In the genomic region with DNA sequence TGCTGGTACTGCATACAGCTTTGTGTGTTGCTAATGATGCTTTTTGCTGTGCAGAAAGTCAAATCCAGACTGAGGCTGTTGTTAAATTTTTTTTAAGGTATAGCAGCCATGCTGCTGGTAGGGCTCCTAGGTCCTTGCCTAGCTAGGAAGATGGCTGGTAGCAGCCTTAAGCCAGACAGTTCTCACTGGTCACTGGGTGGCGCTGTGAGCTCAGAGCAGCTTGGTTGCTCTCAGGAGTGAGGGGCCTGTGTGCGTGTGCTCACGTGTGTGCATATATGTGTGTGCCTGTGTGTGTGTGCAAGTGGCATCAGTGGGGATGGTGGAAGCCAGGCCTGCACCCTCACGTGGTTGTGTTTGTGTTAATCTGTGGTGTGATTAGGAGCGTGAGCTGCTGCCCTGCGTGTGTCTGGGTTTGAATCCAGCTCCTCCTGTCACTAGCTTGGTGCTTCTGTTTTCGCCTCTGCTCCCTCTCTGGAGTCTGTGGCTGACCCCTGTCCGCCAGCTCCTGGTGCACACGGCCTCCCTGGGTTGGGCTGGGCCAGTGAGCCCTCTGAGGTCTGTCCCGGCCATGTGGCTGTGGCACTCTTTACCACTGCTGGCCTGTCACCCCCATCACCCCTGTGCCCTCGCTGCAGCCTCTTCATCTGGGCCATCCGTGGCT, we compare ENCODE assay signal across 16 cellular contexts. TPM values are rescaled to one million over a fixed set of nuclear protein-coding genes. Genes with fewer than 3 reads are reported as not detected.
DNase-seq lines count a peak whose midpoint lies in the region; ATAC-seq, FAIRE-seq and TF ChIP-seq lines count a peak whose summit lies in the region.
"Had no signal": no experiment of that assay in that cellular context is flagged by ENCODE, and none has a peak within 500 bp of the region (broad histone marks: within the 10 kb centered on the region; RNA-seq: fewer than 3 reads in every experiment).

No MANE protein-coding gene starts in this region.

- no peak overlapping the region for H3K4me2 ChIP-seq in K562 (ENCODE audit: insufficient read depth, low read length)

- no peaks in the 10 kb centered on the region for H3K79me2 ChIP-seq in K562 (ENCODE audit: control insufficient read depth, insufficient read depth, low read length)

- H3K9me3 ChIP-seq in K562 (replicated peaks; ENCODE audit: control insufficient read depth, insufficient read depth, low read depth, low read length) (peaks cover 6% of the 10 kb centered on the region), uterus (no peaks in the 10 kb centered on the region), gastroesophageal sphincter (no peaks in the 10 kb centered on the region)

- H3K4me3 Mint-ChIP-seq in activated T-cell treated with anti-CD3 and anti-CD28 coated beads, Interleukin-2, amount 50 U/mL, for 24 hours: no peak overlapping the region
- H3K4me3 Mint-ChIP-seq: activated B cell treated with CpG ODN at 0.5 μM for 24 hours, CD14-positive monocyte had no signal

- H3K36me3 ChIP-seq in K562 (ENCODE audit: control insufficient read depth, insufficient read depth, low read length) (no peaks in the 10 kb centered on the region), uterus (no peaks in the 10 kb centered on the region), gastroesophageal sphincter (no peaks in the 10 kb centered on the region)

- in situ Hi-C loops in K562 (cut with MboI): no loop called here

- no TSS peak for BruUV-seq in K562 (replicated peaks; lab: Mats Ljungman, UMichigan)

- CTCF ChIA-PET in K562 (lab: Yijun Ruan, JAX; ENCODE audit: low intra/inter-chr PET ratio): no interaction called here

- H3K4me1 ChIP-seq in K562 (replicated peaks in 1 of 2; ENCODE audit: control insufficient read depth in 2 of 2, insufficient read depth in 2 of 2, low read length in 2 of 2) (no peaks in the 10 kb centered on the region), uterus (no peaks in the 10 kb centered on the region), gastroesophageal sphincter (peaks cover 0 to 40% (median 9%) of the 10 kb centered on the region in 3 donors)

- TF ChIP-seq RAD21 in K562 (CRISPR knock-in tag; conservative IDR thresholded peaks at IDR 0.05 in 1 of 2, IDR thresholded peaks at IDR 0.05 in 1 of 2): 0 out of 4 replicates have a peak, but pooled peaks of 1 of the 2 experiments have one; percentile 21

- H3K4me3 ChIP-seq in HFF-Myc (replicated peaks; ENCODE audit: low read depth, low read length): no peak overlapping the region
- H3K4me3 ChIP-seq in K562: no peak overlapping the region
- H3K4me3 ChIP-seq in retinal pigment epithelial cell (ENCODE audit: low read length): no peak overlapping the region
- no peak overlapping the region for H3K4me3 ChIP-seq in uterus
- H3K4me3 ChIP-seq in gastroesophageal sphincter: no peak overlapping the region
- H3K4me3 ChIP-seq: skin epidermis had no signal

- H3K9me1 ChIP-seq in K562 (ENCODE audit: control insufficient read depth, insufficient read depth, low read length): no peaks in the 10 kb centered on the region

- TF ChIP-seq EP300 in K562 (IDR thresholded peaks at IDR 0.05; ENCODE audit: low read length) (no peak), gastroesophageal sphincter (IDR thresholded peaks at IDR 0.05) (no peak)

- H3K4me1 Mint-ChIP-seq in activated T-cell treated with anti-CD3 and anti-CD28 coated beads, Interleukin-2, amount 50 U/mL, for 24 hours (ENCODE audit: low read depth): no peaks in the 10 kb centered on the region
- H3K4me1 Mint-ChIP-seq: activated B cell treated with CpG ODN at 0.5 μM for 24 hours, CD14-positive monocyte had no signal

- peaks cover 0 to 60% of the 10 kb centered on the region in 2 experiments; a peak in 4 of 5 replicates for H3K27me3 ChIP-seq in K562 (ENCODE audit: control insufficient read depth in 2 of 2, insufficient read depth in 2 of 2, low read length in 2 of 2)
- H3K27me3 ChIP-seq in uterus: no peaks in the 10 kb centered on the region
- no peaks in the 10 kb centered on the region for H3K27me3 ChIP-seq in gastroesophageal sphincter

- H3K9me3 Mint-ChIP-seq in activated T-cell treated with anti-CD3 and anti-CD28 coated beads, Interleukin-2, amount 50 U/mL, for 24 hours: peaks cover 10% of the 10 kb centered on the region

- no peak overlapping the region for H3K27ac Mint-ChIP-seq in activated T-cell treated with anti-CD3 and anti-CD28 coated beads, Interleukin-2, amount 50 U/mL, for 24 hours
- H3K27ac Mint-ChIP-seq: activated B cell treated with CpG ODN at 0.5 μM for 24 hours, CD14-positive monocyte had no signal

- no peak overlapping the region for H2AFZ ChIP-seq in K562 (ENCODE audit: low read depth, low read length)

- H3K27ac ChIP-seq in K562 (ENCODE audit: extremely low read depth, low read depth, low read length) (no peak overlapping the region), uterus (no peak overlapping the region), gastroesophageal sphincter (peak overlapping the region in 1 of 4 donors; percentile 66)
- H3K27ac ChIP-seq: epithelial cell of prostate had no signal

- H4K20me1 ChIP-seq in K562 (replicated peaks; ENCODE audit: control insufficient read depth, insufficient read depth, low read length): 0 out of 2 replicates have a peak, but pooled peaks cover 10% of the 10 kb centered on the region

- POLR2A ChIA-PET in K562 (lab: Yijun Ruan, JAX): interaction anchor here (0.6 to 1.3 kb wide), 2 partner anchors 17 to 92 kb away, joined by 3 read pairs; no protein-coding TSS in a partner anchor

- H3K36me3 Mint-ChIP-seq in activated T-cell treated with anti-CD3 and anti-CD28 coated beads, Interleukin-2, amount 50 U/mL, for 24 hours (ENCODE audit: low read depth): no peaks in the 10 kb centered on the region
- H3K36me3 Mint-ChIP-seq: CD14-positive monocyte had no signal

- peak; percentile 39 for TF ChIP-seq CTCF in HFF-Myc (IDR thresholded peaks at IDR 0.05; ENCODE audit: low read depth, low read length, missing control alignments)
- peak; percentile 31 to 45 (median 38); a peak in 3 of 6 replicates for TF ChIP-seq CTCF in K562 (IDR thresholded peaks at IDR 0.05 in 2 of 3, conservative IDR thresholded peaks at IDR 0.05 in 1 of 3; ENCODE audit: insufficient read depth in 2 of 3, low read depth in 1 of 3, low read length in 3 of 3)
- peak; percentile 18 for TF ChIP-seq CTCF in retinal pigment epithelial cell (conservative IDR thresholded peaks at IDR 0.05; ENCODE audit: low read depth, low read length)
- no peak for TF ChIP-seq CTCF in uterus (IDR thresholded peaks at IDR 0.05)
- no peak for TF ChIP-seq CTCF in gastroesophageal sphincter (IDR thresholded peaks at IDR 0.05)

- no peak overlapping the region for H3K9ac ChIP-seq in K562 (ENCODE audit: insufficient read depth in 1 of 2, low read depth in 2 of 2, low read length in 2 of 2)

- peak; percentile 2 for DNase-seq in activated T-cell treated with anti-CD3 and anti-CD28 coated beads for 48 hours (ENCODE audit: low read depth)
- no peak for DNase-seq in activated T-cell treated with anti-CD3 and anti-CD28 coated beads, Interleukin-2, amount 50 U/mL, for 24 hours
- no peak for DNase-seq in HFF-Myc (ENCODE audit: extremely low read depth, low read depth)
- peak in 3 of 4 experiments; percentile 16 to 33 (median 31) for DNase-seq in K562 (ENCODE audit: extremely low read depth in 1 of 4, low spot score in 3 of 4)
- no peak for DNase-seq in retinal pigment epithelial cell (ENCODE audit: low read depth)
- no peak for DNase-seq in uterus
- DNase-seq: activated B cell treated with CpG ODN at 0.5 μM for 24 hours, NCI-H345, SHP77 treated with DMSO at 0.1 percent for 48 hours, trophoblast cell had no signal

- WGBS in K562 (ENCODE audit: insufficient coverage, low coverage, missing lambda C conversion rate): 0% methylated on average over 12 of the region's 12 CpGs
- WGBS in gastroesophageal sphincter (ENCODE audit: low coverage in 1 of 2), 2 donors: 95% methylated on average over 5 of the region's 12 CpGs; no CpG with 5 or more reads in 1 of the 2 donors

- TF ChIP-seq POLR2A in K562 (conservative IDR thresholded peaks at IDR 0.05) (no peak), uterus (IDR thresholded peaks at IDR 0.05) (no peak), gastroesophageal sphincter (IDR thresholded peaks at IDR 0.05) (no peak)

- ATAC-seq in K562: peak; percentile 63; the same call in 2 of the 3 replicates
- ATAC-seq in gastroesophageal sphincter: no peak
- no peak for ATAC-seq in GM19463 (IDR thresholded peaks at IDR 0.05; ENCODE audit: unreplicated experiment)

- FAIRE-seq in K562 (lab: Jason Lieb, UNC): no peak
- FAIRE-seq: GM19239 had no signal

- peaks cover 5% of the 10 kb centered on the region for H3K27me3 Mint-ChIP-seq in activated T-cell treated with anti-CD3 and anti-CD28 coated beads, Interleukin-2, amount 50 U/mL, for 24 hours

- intact Hi-C loops in K562 (cut with micrococcal nuclease): no loop called here
- intact Hi-C loops in uterus (cut with DNase I; ENCODE audit: low total_unique reads): no loop called here

TF ChIP-seq in K562, 482 proteins besides CTCF, POLR2A, EP300 and RAD21:
- no peak for TF ChIP-seq NUFIP1 (IDR thresholded peaks at IDR 0.05; ENCODE audit: partially characterized antibody)
- TF ChIP-seq CBX5 (IDR thresholded peaks at IDR 0.05; ENCODE audit: borderline replicate concordance, low read depth): peak; percentile 81; the same call in 1 of the 2 replicates
- TF ChIP-seq CBX3 (IDR thresholded peaks at IDR 0.05; ENCODE audit: borderline replicate concordance in 1 of 2, low read length in 2 of 2): peak in 1 of 2 experiments; percentile 70; a peak in 1 of 3 replicates

RNA-seq across cellular contexts. Expression of gene SORCS2, which starts 46.1 kb away (rescaled TPM):
- not detected in 2 replicates for total RNA-seq in K562 (2011; cell fraction: chromatin; rRNA removed; ENCODE audit: low replicate concordance)
- total RNA-seq in K562 (2011; cell fraction: nucleolus; rRNA removed): not detected in 2 replicates
- total RNA-seq in K562 (2011; cell fraction: nucleoplasm; rRNA removed): not detected in 2 replicates
- not detected in 2 replicates for total RNA-seq in K562 (2014; rRNA removed)
- not detected in 2 replicates for total RNA-seq in K562 (2014; rRNA removed; fragmentation: Illumina TruSeq; extraction: Trizol)
- total RNA-seq in K562 (2015; rRNA removed; fragmentation: Illumina TruSeq; extraction: Trizol): not detected in 2 replicates
- 0.04 TPM in 1 of 2 replicates, not detected in the other for total RNA-seq in K562 (2021)
- not detected in 2 replicates for polyA plus RNA-seq in K562 (2011; rRNA removed)
- 0.03 TPM in 1 of 2 replicates, not detected in the other for polyA plus RNA-seq in K562 (2011; cell fraction: cytosol; rRNA removed)
- 0.18 TPM in 1 of 2 replicates, not detected in the other for polyA plus RNA-seq in K562 (2011; cell fraction: nucleus; rRNA removed)
- polyA plus RNA-seq in K562 (2012): 0.11 TPM in 1 of 2 replicates, not detected in the other
- polyA plus RNA-seq in K562 (2014; fragmentation: Illumina TruSeq; extraction: Trizol): not detected in 2 replicates
- not detected for polyA plus RNA-seq in K562 (2014; fragmentation: Nextera tagmentation; extraction: Ambion mirVana)
- polyA plus RNA-seq in K562 (2014; rRNA removed): not detected in 2 replicates
- polyA minus RNA-seq in K562 (2011; rRNA and poly(A)+ RNA removed): not detected in 2 replicates
- not detected in 2 replicates for polyA minus RNA-seq in K562 (2011; cell fraction: cytosol; rRNA and poly(A)+ RNA removed)
- not detected in 2 replicates for polyA minus RNA-seq in K562 (2011; cell fraction: nucleus; rRNA and poly(A)+ RNA removed)
- 10 to 100 TPM in 1 of 4 donors, 1 to 10 TPM in 1, under 1 TPM in 2; 0.26 to 17.1 (median 2.9) TPM for total RNA-seq in uterus
- total RNA-seq in gastroesophageal sphincter: 1 to 10 TPM; 2.0 to 7.4 (median 3.6) TPM
- total RNA-seq: activated B cell treated with CpG ODN at 0.5 μM for 24 hours had no signal

Comparison
In these comparisons a context has a peak if more than half of its experiments do, and no peak if none do; other contexts are left out.
1. DNase-seq: peak in activated T-cell treated with anti-CD3 and anti-CD28 coated beads for 48 hours (single experiment) and K562 (3 of 4); none in activated T-cell treated with anti-CD3 and anti-CD28 coated beads, Interleukin-2, amount 50 U/mL, for 24 hours (single experiment), HFF-Myc (single experiment), retinal pigment epithelial cell (single experiment) and uterus (0 of 2).
2. CTCF ChIP-seq: peak in HFF-Myc (single experiment), K562 (3 of 3) and retinal pigment epithelial cell (single experiment); none in uterus (0 of 4) and gastroesophageal sphincter (0 of 4).